Comparison of ENCODE assay signal across 24 cellular contexts in the genomic region with DNA sequence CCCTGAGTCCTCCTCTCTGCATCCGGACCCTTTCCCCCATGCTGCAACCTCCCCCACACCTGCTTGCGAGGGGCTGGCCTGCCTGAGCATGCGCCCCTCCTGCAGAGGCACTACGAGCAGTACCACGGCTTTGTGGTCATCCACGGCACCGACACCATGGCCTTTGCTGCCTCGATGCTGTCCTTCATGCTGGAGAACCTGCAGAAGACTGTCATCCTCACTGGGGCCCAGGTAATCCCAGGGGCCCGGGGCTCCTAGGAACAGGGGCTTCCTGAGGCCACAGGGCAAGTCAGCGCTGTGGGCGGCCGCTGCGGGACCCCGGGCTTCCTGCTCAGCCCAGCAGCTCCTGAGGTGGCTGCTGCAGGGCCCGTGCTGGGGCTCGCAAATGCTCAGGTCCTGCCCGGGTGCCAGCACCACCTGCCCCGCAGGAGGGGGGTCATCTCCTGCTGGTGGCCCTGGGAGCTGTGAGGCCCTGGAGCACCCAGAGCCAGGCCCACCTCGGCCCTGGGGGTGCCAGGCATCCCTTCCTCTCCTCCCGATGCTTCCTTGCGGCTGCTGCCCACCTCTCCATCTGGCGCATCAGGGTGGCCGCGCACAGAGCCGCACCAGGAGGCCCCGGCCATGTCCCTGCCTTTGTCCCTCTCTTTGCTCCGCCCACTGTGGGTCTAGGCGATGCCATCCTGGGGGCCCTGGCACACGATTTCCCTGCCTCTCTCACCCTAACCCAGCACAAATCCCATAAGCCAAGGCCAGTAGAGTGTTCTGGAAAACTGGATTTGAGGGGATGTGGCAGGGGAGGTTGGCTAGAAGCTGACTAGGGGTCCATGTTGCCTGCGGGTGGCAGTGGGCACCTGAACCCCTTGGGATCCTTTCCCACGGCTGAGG. TPM values are rescaled to one million over a fixed set of nuclear protein-coding genes. Genes with fewer than 3 reads are reported as not detected.
"Had no signal": no experiment of that assay in that cellular context is flagged by ENCODE, and none has a peak within 500 bp of the region (broad histone marks: within the 10 kb centered on the region; RNA-seq: fewer than 3 reads in every experiment).

No MANE protein-coding gene starts in this region.

- H3K27me3 ChIP-seq: colonic mucosa, hepatocyte, right lobe of liver, vagina had no signal

- H3K9ac ChIP-seq: parathyroid adenoma had no signal

- ATAC-seq: left lobe of liver had no signal

- H3K9me3 ChIP-seq: colonic mucosa, esophagus squamous epithelium, right lobe of liver, thoracic aorta, vagina had no signal

- H3K4me3 ChIP-seq: colonic mucosa, esophagus squamous epithelium, hepatocyte, right lobe of liver, thoracic aorta, vagina had no signal

- H3K27ac ChIP-seq: colonic mucosa, epithelial cell of prostate, esophagus squamous epithelium, hepatocyte, parathyroid adenoma, right lobe of liver, thoracic aorta, vagina, VCaP had no signal

- H3K4me2 ChIP-seq: hepatocyte had no signal

- DNase-seq: activated CD4-positive, alpha-beta T cell treated with anti-CD3 and anti-CD28 coated beads for 4 hours; activated CD4-positive, alpha-beta T cell treated with anti-CD3 and anti-CD28 coated beads, Interleukin-2, amount 50 U/mL, for 48 hours; activated CD8-positive, alpha-beta memory T cell treated with anti-CD3 and anti-CD28 coated beads, Interleukin-2, amount 50 U/mL, for 48 hours; activated T-cell treated with anti-CD3 and anti-CD28 coated beads, Interleukin-2, amount 50 U/mL, for 4 hours; cerebellar nuclear complex; colonic mucosa; esophagus squamous epithelium; foreskin melanocyte; right lobe of liver; stimulated activated CD4-positive, alpha-beta T cell treated with anti-CD3 and anti-CD28 coated beads, Interleukin-12 subunit alpha, Interleukin-12 subunit beta, amount 100 ng/mL, for 4 hours; stimulated activated CD4-positive, alpha-beta T cell treated with anti-CD3 and anti-CD28 coated beads, Interleukin-4, amount 100 ng/mL, for 1 hour had no signal

- H3K36me3 ChIP-seq: colonic mucosa, esophagus squamous epithelium, thoracic aorta, vagina had no signal

- H2AFZ ChIP-seq: hepatocyte had no signal

RNA-seq across cellular contexts. Expression of a gene that starts 10.2 kb away (rescaled TPM):
- total RNA-seq: activated T-helper 17 cell treated with anti-CD3 and anti-CD28 coated beads, Interleukin-2, amount 50 U/mL, for 72 hours; dermis microvascular lymphatic vessel endothelial cell; glomerular endothelial cell; kidney epithelial cell; lung microvascular endothelial cell; T-helper 1 cell treated with Interleukin-12 subunit alpha and Interleukin-12 subunit beta and Interleukin-4 antibody, amounts not matched to agents 30 ng/mL and 1 ng/mL, for 36 hours had no signal
